28 cellular contexts compared by ENCODE assay signal in genomic region chr18:7457276-7457675, GRCh38.
"Had no signal": no experiment of that assay in that cellular context is flagged by ENCODE, and none has a peak within 500 bp of the region (broad histone marks: within the 10 kb centered on the region; RNA-seq: fewer than 3 reads in every experiment).

No MANE protein-coding gene starts in this region.

- H3K27me3 Mint-ChIP-seq: activated CD4-positive, alpha-beta memory T cell treated with anti-CD3 and anti-CD28 coated beads for 36 hours; activated CD4-positive, alpha-beta T cell treated with anti-CD3 and anti-CD28 coated beads, Interleukin-2, amount 10 ng/mL, durations not matched to agents 7 days and 5 days; activated naive CD8-positive, alpha-beta T cell treated with anti-CD3 and anti-CD28 coated beads, Interleukin-2, amount 50 U/mL, for 24 hours; IgD-negative memory B cell had no signal

- H3K27ac Mint-ChIP-seq: activated CD4-positive, alpha-beta memory T cell treated with anti-CD3 and anti-CD28 coated beads for 36 hours; activated CD4-positive, alpha-beta T cell treated with anti-CD3 and anti-CD28 coated beads, Interleukin-2, amount 10 ng/mL, durations not matched to agents 7 days and 5 days; activated naive CD4-positive, alpha-beta T cell treated with anti-CD3 and anti-CD28 coated beads, Interleukin-2, amount 50 U/mL, for 72 hours; activated naive CD8-positive, alpha-beta T cell treated with anti-CD3 and anti-CD28 coated beads, Interleukin-2, amount 50 U/mL, for 24 hours; IgD-negative memory B cell had no signal

- DNase-seq: activated CD4-positive, alpha-beta memory T cell treated with anti-CD3 and anti-CD28 coated beads for 36 hours; activated CD4-positive, alpha-beta T cell treated with anti-CD3 and anti-CD28 coated beads, Interleukin-2, amount 10 ng/mL, durations not matched to agents 7 days and 5 days; activated CD4-positive, CD25-positive, alpha-beta regulatory T cell; activated CD8-positive, alpha-beta memory T cell treated with anti-CD3 and anti-CD28 coated beads for 24 hours; activated effector memory CD4-positive, alpha-beta T cell treated with anti-CD3 and anti-CD28 coated beads, Interleukin-2, amount 50 U/mL, for 16 hours; activated naive CD4-positive, alpha-beta T cell treated with Interleukin-2 at 50 U/mL for 16 hours; activated naive CD8-positive, alpha-beta T cell treated with anti-CD3 and anti-CD28 coated beads, Interleukin-2, amount 50 U/mL, for 24 hours; activated T-cell treated with anti-CD3 and anti-CD28 coated beads, Interleukin-2, amount 50 U/mL, for 4 hours; amniotic stem cell; body of pancreas; KG1; NCI-H1092; NCI-H1930; NCI-H446; NCI-H524; NCI-H748 treated with DMSO at 0.1 percent for 48 hours; NK-92 treated with Interleukin-12 subunit alpha and Interleukin-12 subunit beta, amount 100 ng/mL, for 24 hours; OCI-M1; RPMI8226; SK-N-SH; T-helper 1 cell had no signal

- ATAC-seq: activated naive CD4-positive, alpha-beta T cell treated with anti-CD3 and anti-CD28 coated beads, Interleukin-2, amount 50 U/mL, for 72 hours; activated naive CD8-positive, alpha-beta T cell treated with anti-CD3 and anti-CD28 coated beads, Interleukin-2, amount 50 U/mL, for 24 hours; activated T-cell treated with anti-CD3 and anti-CD28 coated beads, Interleukin-2, amount 50 U/mL, for 4 hours; body of pancreas; Panc1; Right ventricle myocardium inferior had no signal

- H3K9me3 ChIP-seq: ascending aorta, body of pancreas, SK-N-SH had no signal

- H3K36me3 ChIP-seq: ascending aorta had no signal

- H3K27ac ChIP-seq: ascending aorta, body of pancreas, VCaP had no signal

- H3K9me3 Mint-ChIP-seq: activated CD4-positive, alpha-beta memory T cell treated with anti-CD3 and anti-CD28 coated beads for 36 hours; activated CD4-positive, alpha-beta T cell treated with anti-CD3 and anti-CD28 coated beads, Interleukin-2, amount 10 ng/mL, durations not matched to agents 7 days and 5 days; activated naive CD8-positive, alpha-beta T cell treated with anti-CD3 and anti-CD28 coated beads, Interleukin-2, amount 50 U/mL, for 24 hours; activated T-cell treated with anti-CD3 and anti-CD28 coated beads, Interleukin-2, amount 50 U/mL, for 4 hours had no signal

- H3K36me3 Mint-ChIP-seq: activated CD4-positive, alpha-beta memory T cell treated with anti-CD3 and anti-CD28 coated beads for 36 hours; activated naive CD4-positive, alpha-beta T cell treated with anti-CD3 and anti-CD28 coated beads, Interleukin-2, amount 50 U/mL, for 72 hours; IgD-negative memory B cell had no signal

- H3K4me3 ChIP-seq: ascending aorta, body of pancreas had no signal

- H3K4me3 Mint-ChIP-seq: activated CD4-positive, alpha-beta memory T cell treated with anti-CD3 and anti-CD28 coated beads for 36 hours; activated CD4-positive, alpha-beta T cell treated with anti-CD3 and anti-CD28 coated beads, Interleukin-2, amount 10 ng/mL, durations not matched to agents 7 days and 5 days; activated naive CD8-positive, alpha-beta T cell treated with anti-CD3 and anti-CD28 coated beads, Interleukin-2, amount 50 U/mL, for 24 hours; activated T-cell treated with anti-CD3 and anti-CD28 coated beads, Interleukin-2, amount 50 U/mL, for 4 hours; central memory CD8-positive, alpha-beta T cell; IgD-negative memory B cell had no signal

- H3K4me1 ChIP-seq: body of pancreas had no signal

- H3K27me3 ChIP-seq: ascending aorta, body of pancreas had no signal

- H3K4me1 Mint-ChIP-seq: activated CD4-positive, alpha-beta T cell treated with anti-CD3 and anti-CD28 coated beads, Interleukin-2, amount 10 ng/mL, durations not matched to agents 7 days and 5 days; activated naive CD8-positive, alpha-beta T cell treated with anti-CD3 and anti-CD28 coated beads, Interleukin-2, amount 50 U/mL, for 24 hours; central memory CD8-positive, alpha-beta T cell; IgD-negative memory B cell had no signal
